Comparison of ENCODE assay signal across 8 cellular contexts in genomic region chr5:138632900-138633489, GRCh38. TPM values are rescaled to one million over a fixed set of nuclear protein-coding genes. Genes with fewer than 3 reads are reported as not detected.
DNase-seq lines count a peak whose midpoint lies in the region; ATAC-seq and TF ChIP-seq lines count a peak whose summit lies in the region.

No MANE protein-coding gene starts in this region.

- H3K4me3 ChIP-seq in astrocyte of the cerebellum (ENCODE audit: low read depth, low read length), result no peak overlapping the region

- intact Hi-C loops in sciatic nerve (cut with DNase I), result no loop called here

- peak; percentile 35 for TF ChIP-seq CTCF in astrocyte of the cerebellum (IDR thresholded peaks at IDR 0.05; ENCODE audit: low read depth, low read length, missing control alignments)

- DNase-seq in GM04504 (ENCODE audit: low read depth) (peak; percentile 40), LoVo (ENCODE audit: low spot score) (peak; percentile 39), astrocyte of the cerebellum (ENCODE audit: low read depth) (peak; percentile 55), hippocampal formation (lab: John Stamatoyannopoulos, UW) (peak; percentile 48 to 80), sciatic nerve (ENCODE audit: low spot score) (peak; percentile 73), HK-2 (ENCODE audit: unreplicated experiment) (no peak), SHP77 treated with DMSO at 0.1 percent for 48 hours (lab: John Stamatoyannopoulos, UW) (no peak)

- in situ Hi-C loops in astrocyte of the cerebellum (cut with HindIII; ENCODE audit: low sequenced_read_pairs), result no loop called here

- ATAC-seq in sciatic nerve, result peak; percentile 88
- ATAC-seq in GM18868 (IDR thresholded peaks at IDR 0.05; ENCODE audit: unreplicated experiment), result no peak

RNA-seq across cellular contexts. Expression of gene HSPA9, which starts 57.8 kb away (rescaled TPM):
- total RNA-seq in sciatic nerve, result 152 TPM

Comparison
In these comparisons a context has a peak if more than half of its experiments do, and no peak if none do; other contexts are left out.
1. DNase-seq: peak in GM04504 (single experiment), LoVo (single experiment), astrocyte of the cerebellum (single experiment), hippocampal formation (2 of 2) and sciatic nerve (single experiment); none in HK-2 (single experiment) and SHP77 treated with DMSO at 0.1 percent for 48 hours (single experiment).